In genomic region chr11:62544521-62545436, GRCh38 we compare ENCODE assay signal across 8 cellular contexts. TPM values are rescaled to one million over a fixed set of nuclear protein-coding genes. Genes with fewer than 3 reads are reported as not detected.
DNase-seq lines count a peak whose midpoint lies in the region; ATAC-seq, FAIRE-seq and TF ChIP-seq lines count a peak whose summit lies in the region.

No MANE protein-coding gene starts in this region.

- no peak for TF ChIP-seq RAD21 in A549 (conservative IDR thresholded peaks at IDR 0.05 in 1 of 2, IDR thresholded peaks at IDR 0.05 in 1 of 2)

- H3K4me3 ChIP-seq in A549, result peak overlapping the region; percentile 96
- H3K4me3 ChIP-seq in gastroesophageal sphincter, result peak overlapping the region; percentile 81 to 85
- peak overlapping the region; percentile 86 for H3K4me3 ChIP-seq in retinal pigment epithelial cell (ENCODE audit: low read length)

- peaks cover 72% of the 10 kb centered on the region for H3K4me1 Mint-ChIP-seq in activated T-cell treated with anti-CD3 and anti-CD28 coated beads, Interleukin-2, amount 50 U/mL, for 4 hours (ENCODE audit: low read depth)

- peak; percentile 48 to 49 for DNase-seq in A549 (ENCODE audit: low read depth in 1 of 2, low spot score in 1 of 2)
- DNase-seq in H54 (ENCODE audit: insufficient read length, low spot score), result peak; percentile 13
- DNase-seq in activated T-cell treated with anti-CD3 and anti-CD28 coated beads, Interleukin-2, amount 50 U/mL, for 4 hours, result no peak
- DNase-seq in retinal pigment epithelial cell (ENCODE audit: low read depth), result no peak
- no peak for DNase-seq in ACHN

- H3K9me3 Mint-ChIP-seq in activated T-cell treated with anti-CD3 and anti-CD28 coated beads, Interleukin-2, amount 50 U/mL, for 4 hours, result no peaks in the 10 kb centered on the region

- no peaks in the 10 kb centered on the region for H3K36me3 Mint-ChIP-seq in activated T-cell treated with anti-CD3 and anti-CD28 coated beads, Interleukin-2, amount 50 U/mL, for 4 hours (ENCODE audit: insufficient read depth)

- H3K27ac ChIP-seq in A549 (peak overlapping the region; percentile 97 to 98), gastroesophageal sphincter (peak overlapping the region; percentile 94 to 100 (median 96))

- CTCF ChIA-PET in A549 (lab: Yijun Ruan, JAX), result interaction anchor here (0.8 to 14.5 kb wide), 12 partner anchors 9 to 165 kb away, joined by 3 to 322 read pairs (median 15); partner anchors contain the start of gene SCGB1A1

- no peak for FAIRE-seq in A549 (lab: Jason Lieb, UNC)
- FAIRE-seq in H54 (lab: Jason Lieb, UNC), result no peak

- peak overlapping the region; percentile 88 for H3K4me3 Mint-ChIP-seq in activated T-cell treated with anti-CD3 and anti-CD28 coated beads, Interleukin-2, amount 50 U/mL, for 4 hours

- peak overlapping the region; percentile 96 for H3K4me2 ChIP-seq in A549

- TF ChIP-seq EP300 in A549 (IDR thresholded peaks at IDR 0.05) (no peak), gastroesophageal sphincter (IDR thresholded peaks at IDR 0.05) (no peak)

- H3K4me1 ChIP-seq in A549, result peaks cover 75% of the 10 kb centered on the region
- H3K4me1 ChIP-seq in gastroesophageal sphincter, result peaks cover 0 to 73% (median 44%) of the 10 kb centered on the region in 3 donors

- peak; percentile 6 to 17; a peak in 4 of 6 replicates for ATAC-seq in A549
- peak in 1 of 2 donors; percentile 16 for ATAC-seq in activated T-cell treated with anti-CD3 and anti-CD28 coated beads, Interleukin-2, amount 50 U/mL, for 4 hours
- ATAC-seq in gastroesophageal sphincter, result no peak
- ATAC-seq in HG02678 (IDR thresholded peaks at IDR 0.05; ENCODE audit: unreplicated experiment), result no peak
- ATAC-seq in GM19035 (IDR thresholded peaks at IDR 0.05; ENCODE audit: unreplicated experiment), result no peak

- POLR2A ChIA-PET in A549 (lab: Yijun Ruan, JAX), result interaction anchor here (0.7 to 1.8 kb wide), 4 partner anchors 16 to 150 kb away, joined by 5 to 9 read pairs (median 6); partner anchors contain the start of gene EEF1G

- 7% methylated on average over 18 of the region's 33 CpGs for WGBS in A549 (ENCODE audit: missing lambda C conversion rate)
- 0% methylated on average over 8 to 11 of the region's 33 CpGs for WGBS in gastroesophageal sphincter (ENCODE audit: low coverage in 1 of 2), 2 donors

- H3K9me3 ChIP-seq in A549 (no peaks in the 10 kb centered on the region), gastroesophageal sphincter (no peaks in the 10 kb centered on the region)

- H3K36me3 ChIP-seq in gastroesophageal sphincter, result no peaks in the 10 kb centered on the region

- in situ Hi-C loops in ACHN (cut with HindIII; ENCODE audit: low pct_ligation_motif_present, low pct_unique_long_range_greater_than_20kb, low sequenced_read_pairs), result no loop called here

- no peak for TF ChIP-seq CTCF in A549 (IDR thresholded peaks at IDR 0.05)
- no peak for TF ChIP-seq CTCF in gastroesophageal sphincter (IDR thresholded peaks at IDR 0.05)
- TF ChIP-seq CTCF in retinal pigment epithelial cell (conservative IDR thresholded peaks at IDR 0.05; ENCODE audit: low read depth, low read length), result no peak

- H3K27me3 Mint-ChIP-seq in activated T-cell treated with anti-CD3 and anti-CD28 coated beads, Interleukin-2, amount 50 U/mL, for 4 hours (ENCODE audit: low read depth), result no peaks in the 10 kb centered on the region

- H3K27me3 ChIP-seq in gastroesophageal sphincter, result no peaks in the 10 kb centered on the region

- TF ChIP-seq POLR2A in A549 (IDR thresholded peaks at IDR 0.05; ENCODE audit: low read length), result no peak
- 0 out of 2 replicates have a peak, but pooled peaks have one; percentile 23 for TF ChIP-seq POLR2A in H54 (IDR thresholded peaks at IDR 0.05; ENCODE audit: low read depth, low read length)
- TF ChIP-seq POLR2A in gastroesophageal sphincter (IDR thresholded peaks at IDR 0.05), result no peak

TF ChIP-seq in A549, 52 proteins besides CTCF, POLR2A, EP300 and RAD21:
- TF ChIP-seq HEYL (CRISPR knock-in tag; IDR thresholded peaks at IDR 0.05), result no peak
- 0 out of 2 replicates have a peak, but pooled peaks have one; percentile 2 for TF ChIP-seq MAX (IDR thresholded peaks at IDR 0.05)

RNA-seq across cellular contexts. Expression of gene AHNAK, which starts 1.8 kb away (rescaled TPM):
- polyA plus RNA-seq in A549 (2011; rRNA removed), result 82.0 and 98.0 TPM in 2 replicates
- 26.1 and 27.2 TPM in 2 replicates for polyA plus RNA-seq in A549 (2012; cell fraction: cytosol; rRNA removed)
- polyA plus RNA-seq in A549 (2012; cell fraction: nucleus; rRNA removed), result 55.0 and 96.0 TPM in 2 replicates
- polyA plus RNA-seq in A549 (2017; fragmentation: RNase III; extraction: RNeasy Plus Mini Kit Qiagen cat#74134 plus additional on column Dnase treatment), result 41.5 to 62.9 TPM (median 43.3 TPM) in 3 replicates
- 179 and 182 TPM in 2 replicates for polyA minus RNA-seq in A549 (2011; rRNA and poly(A)+ RNA removed)
- total RNA-seq in activated T-cell treated with anti-CD3 and anti-CD28 coated beads, Interleukin-2, amount 50 U/mL, for 4 hours, result 10 to 100 TPM; 12.3 to 22.7 (median 13.3) TPM
- 1,000 to 10,000 TPM; 1,348 to 2,181 (median 1,745) TPM for total RNA-seq in gastroesophageal sphincter

RNA-seq across cellular contexts. Expression of gene EEF1G, which starts 28.9 kb away (rescaled TPM):
- polyA plus RNA-seq in A549 (2011; rRNA removed) (1,728 and 1,795 TPM in 2 replicates), A549 (2017; fragmentation: RNase III; extraction: RNeasy Plus Mini Kit Qiagen cat#74134 plus additional on column Dnase treatment) (1,570 to 1,588 TPM (median 1,580 TPM) in 3 replicates)
- polyA plus RNA-seq in A549 (2012; cell fraction: cytosol; rRNA removed), result 1,512 and 1,621 TPM in 2 replicates
- 865 and 1,060 TPM in 2 replicates for polyA plus RNA-seq in A549 (2012; cell fraction: nucleus; rRNA removed)
- polyA minus RNA-seq in A549 (2011; rRNA and poly(A)+ RNA removed), result 1,998 and 2,695 TPM in 2 replicates
- 1,000 to 10,000 TPM; 1,775 to 1,880 (median 1,879) TPM for total RNA-seq in activated T-cell treated with anti-CD3 and anti-CD28 coated beads, Interleukin-2, amount 50 U/mL, for 4 hours
- total RNA-seq in gastroesophageal sphincter, result 1,000 to 10,000 TPM; 1,070 to 1,712 (median 1,374) TPM

RNA-seq across cellular contexts. Expression of gene TUT1, which starts 46.5 kb away (rescaled TPM):
- polyA plus RNA-seq in A549 (2011; rRNA removed) (12.9 and 15.5 TPM in 2 replicates), A549 (2017; fragmentation: RNase III; extraction: RNeasy Plus Mini Kit Qiagen cat#74134 plus additional on column Dnase treatment) (9.9 to 11.7 TPM (median 11.1 TPM) in 3 replicates)
- 8.9 and 9.9 TPM in 2 replicates for polyA plus RNA-seq in A549 (2012; cell fraction: cytosol; rRNA removed)
- polyA plus RNA-seq in A549 (2012; cell fraction: nucleus; rRNA removed), result 30.4 and 31.6 TPM in 2 replicates
- 9.4 and 11.7 TPM in 2 replicates for polyA minus RNA-seq in A549 (2011; rRNA and poly(A)+ RNA removed)
- 10 to 100 TPM; 39.4 to 46.1 (median 41.6) TPM for total RNA-seq in activated T-cell treated with anti-CD3 and anti-CD28 coated beads, Interleukin-2, amount 50 U/mL, for 4 hours
- 1 to 10 TPM; 3.8 to 9.6 (median 7.6) TPM for total RNA-seq in gastroesophageal sphincter

RNA-seq across cellular contexts. Expression of gene MTA2, which starts 56.9 kb away (rescaled TPM):
- 21.8 and 44.3 TPM in 2 replicates for polyA plus RNA-seq in A549 (2011; rRNA removed)
- polyA plus RNA-seq in A549 (2012; cell fraction: cytosol; rRNA removed), result 12.5 and 16.1 TPM in 2 replicates
- polyA plus RNA-seq in A549 (2012; cell fraction: nucleus; rRNA removed), result 25.7 and 48.5 TPM in 2 replicates
- 79.3 to 85.0 TPM (median 84.5 TPM) in 3 replicates for polyA plus RNA-seq in A549 (2017; fragmentation: RNase III; extraction: RNeasy Plus Mini Kit Qiagen cat#74134 plus additional on column Dnase treatment)
- polyA minus RNA-seq in A549 (2011; rRNA and poly(A)+ RNA removed), result 74.7 and 80.5 TPM in 2 replicates
- total RNA-seq in activated T-cell treated with anti-CD3 and anti-CD28 coated beads, Interleukin-2, amount 50 U/mL, for 4 hours, result 100 to 1,000 TPM; 217 to 224 (median 220) TPM
- 10 to 100 TPM; 67.9 to 88.7 (median 85.6) TPM for total RNA-seq in gastroesophageal sphincter

Comparison
In these comparisons a context has a peak if more than half of its experiments do, and no peak if none do; other contexts are left out.
1. ATAC-seq: peak in A549 (2 of 2); none in gastroesophageal sphincter (single experiment), HG02678 (single experiment) and GM19035 (single experiment).
2. DNase-seq: peak in A549 (2 of 2) and H54 (single experiment); none in activated T-cell treated with anti-CD3 and anti-CD28 coated beads, Interleukin-2, amount 50 U/mL, for 4 hours (single experiment), retinal pigment epithelial cell (single experiment) and ACHN (single experiment).
3. RNA of gene AHNAK, which starts 1.8 kb away (total RNA-seq): 1,348 to 2,181 TPM in gastroesophageal sphincter; 12.3 to 22.7 TPM in activated T-cell treated with anti-CD3 and anti-CD28 coated beads, Interleukin-2, amount 50 U/mL, for 4 hours; every median in the first group is over 10 times any median in the second.
4. Peak in every context shown above with its lines, with median percentiles within 50 percentile points of each other: H3K4me3 ChIP-seq.